20 cellular contexts compared by ENCODE assay signal in the genomic region with DNA sequence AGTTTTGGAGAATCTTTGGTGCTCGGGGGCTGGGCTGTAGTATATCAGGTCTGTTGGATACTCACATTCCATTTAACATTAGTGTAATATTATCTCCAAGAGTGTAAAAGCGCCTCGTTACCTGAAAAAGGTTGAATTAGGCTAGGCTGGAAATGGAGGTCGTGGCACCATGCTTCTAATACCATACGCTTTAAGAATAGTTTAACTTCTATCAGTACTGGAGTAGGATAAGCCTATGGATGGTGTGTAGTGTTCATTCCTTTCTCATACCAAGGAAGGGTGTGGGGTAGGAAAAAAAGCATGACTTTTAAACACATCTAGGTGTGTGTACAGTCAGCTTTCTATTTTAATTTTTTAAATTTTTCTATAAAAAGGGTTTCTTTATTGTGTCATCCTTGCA. TPM values are rescaled to one million over a fixed set of nuclear protein-coding genes. Genes with fewer than 3 reads are reported as not detected.
A peak's percentile ranks its signal among the peaks of the same experiment; 100 is the strongest.
DNase-seq lines count a peak whose midpoint lies in the region; ATAC-seq and TF ChIP-seq lines count a peak whose summit lies in the region.
"Had no signal": no experiment of that assay in that cellular context is flagged by ENCODE, and none has a peak within 500 bp of the region (broad histone marks: within the 10 kb centered on the region; RNA-seq: fewer than 3 reads in every experiment).

No MANE protein-coding gene starts in this region.

- peaks cover 9% of the 10 kb centered on the region for H3K4me1 ChIP-seq in cardiac muscle cell (ENCODE audit: low read depth)
- H3K4me1 ChIP-seq in PC-3 (ENCODE audit: insufficient read depth, low read length), result peaks cover 18% of the 10 kb centered on the region

- no peak overlapping the region for H3K9ac ChIP-seq in PC-3 (ENCODE audit: low read length)

- ATAC-seq in Right ventricle myocardium inferior, result no peak
- ATAC-seq in PC-3, result no peak
- no peak for ATAC-seq in stimulated activated effector memory CD8-positive, alpha-beta T cell treated with anti-CD3 and anti-CD28 coated beads, Interleukin-12 subunit alpha, Interleukin-12 subunit beta, amount 100 ng/mL, for 72 hours
- ATAC-seq in HG03378 (IDR thresholded peaks at IDR 0.05; ENCODE audit: unreplicated experiment), result no peak
- no peak for ATAC-seq in HG02938 (IDR thresholded peaks at IDR 0.05; ENCODE audit: unreplicated experiment)
- ATAC-seq: naive thymus-derived CD8-positive, alpha-beta T cell; upper lobe of right lung had no signal

- H4K20me1 ChIP-seq in PC-3 (ENCODE audit: low read length), result 0 out of 2 replicates have a peak, but pooled peaks cover 7% of the 10 kb centered on the region

- H3K36me3 ChIP-seq in cardiac muscle cell (peaks cover 41% of the 10 kb centered on the region), PC-3 (ENCODE audit: low read depth, low read length) (peaks cover 22% of the 10 kb centered on the region)

- H3K27ac ChIP-seq in cardiac muscle cell, result peak overlapping the region; percentile 35
- no peak overlapping the region for H3K27ac ChIP-seq in PC-3 (ENCODE audit: low read length)
- H3K27ac ChIP-seq: RWPE1, sigmoid colon, upper lobe of right lung had no signal

- H3K9me2 ChIP-seq in PC-3 (replicated peaks; ENCODE audit: low read length), result no peaks in the 10 kb centered on the region

- H3K27me3 ChIP-seq in cardiac muscle cell (no peaks in the 10 kb centered on the region), PC-3 (ENCODE audit: low read length) (no peaks in the 10 kb centered on the region)
- H3K27me3 ChIP-seq: sigmoid colon, upper lobe of right lung had no signal

- BruUV-seq in PC-3 (replicated peaks; lab: Mats Ljungman, UMichigan), result no TSS peak

- TF ChIP-seq CTCF in cardiac muscle cell (IDR thresholded peaks at IDR 0.05; ENCODE audit: low read depth, low read length), result no peak
- TF ChIP-seq CTCF in PC-3 (conservative IDR thresholded peaks at IDR 0.05; ENCODE audit: low read depth, low read length), result no peak
- no peak for TF ChIP-seq CTCF in glutamatergic neuron (IDR thresholded peaks at IDR 0.05; ENCODE audit: partially characterized antibody, unreplicated experiment)

- no peak overlapping the region for H2AFZ ChIP-seq in PC-3 (ENCODE audit: low read length)

- intact Hi-C loops in Right ventricle myocardium inferior (cut with DNase I), result no loop called here
- intact Hi-C loops in PC-3 (cut with micrococcal nuclease), result no loop called here

- POLR2A ChIA-PET in PC-3 (lab: Charles Lee; ENCODE audit: unreplicated experiment), result no interaction called here

- peak overlapping the region; percentile 28 for H3K27ac Mint-ChIP-seq in glutamatergic neuron (ENCODE audit: unreplicated experiment)
- peak overlapping the region; percentile 100 for H3K27ac Mint-ChIP-seq in stimulated activated effector memory CD8-positive, alpha-beta T cell treated with anti-CD3 and anti-CD28 coated beads, Interleukin-12 subunit alpha, Interleukin-12 subunit beta, amount 100 ng/mL, for 72 hours
- H3K27ac Mint-ChIP-seq: activated naive CD4-positive, alpha-beta T cell treated with anti-CD3 and anti-CD28 coated beads for 36 hours; endodermal cell had no signal

- peak overlapping the region; percentile 97 for H3K4me2 ChIP-seq in PC-3 (ENCODE audit: low read length)

- H3K4me3 ChIP-seq in cardiac muscle cell (no peak overlapping the region), PC-3 (ENCODE audit: low read length) (peak overlapping the region; percentile 82; the same call in 1 of the 2 replicates)
- H3K4me3 ChIP-seq: sigmoid colon, upper lobe of right lung had no signal

- H3K27me3 Mint-ChIP-seq in glutamatergic neuron (ENCODE audit: unreplicated experiment), result peaks cover 10% of the 10 kb centered on the region
- H3K27me3 Mint-ChIP-seq: naive thymus-derived CD8-positive, alpha-beta T cell had no signal

- no peaks in the 10 kb centered on the region for H3K9me3 ChIP-seq in cardiac muscle cell (ENCODE audit: low read depth)
- H3K9me3 ChIP-seq in PC-3 (ENCODE audit: low read length), result no peaks in the 10 kb centered on the region
- H3K9me3 ChIP-seq: sigmoid colon, upper lobe of right lung had no signal

- no peak overlapping the region for H3K4me3 Mint-ChIP-seq in glutamatergic neuron (ENCODE audit: unreplicated experiment)
- no peak overlapping the region for H3K4me3 Mint-ChIP-seq in stimulated activated effector memory CD8-positive, alpha-beta T cell treated with anti-CD3 and anti-CD28 coated beads, Interleukin-12 subunit alpha, Interleukin-12 subunit beta, amount 100 ng/mL, for 72 hours

- no peaks in the 10 kb centered on the region for H3F3A ChIP-seq in PC-3 (ENCODE audit: low read length, unreplicated experiment)

- no peaks in the 10 kb centered on the region for H3K36me3 Mint-ChIP-seq in glutamatergic neuron (ENCODE audit: unreplicated experiment)
- H3K36me3 Mint-ChIP-seq in stimulated activated effector memory CD8-positive, alpha-beta T cell treated with anti-CD3 and anti-CD28 coated beads, Interleukin-12 subunit alpha, Interleukin-12 subunit beta, amount 100 ng/mL, for 72 hours, result peaks cover 89% of the 10 kb centered on the region

- CTCF ChIA-PET in PC-3 (lab: Charles Lee), result no interaction called here

- H3K9me3 Mint-ChIP-seq in glutamatergic neuron (ENCODE audit: unreplicated experiment), result peaks cover 11% of the 10 kb centered on the region
- no peaks in the 10 kb centered on the region for H3K9me3 Mint-ChIP-seq in stimulated activated effector memory CD8-positive, alpha-beta T cell treated with anti-CD3 and anti-CD28 coated beads, Interleukin-12 subunit alpha, Interleukin-12 subunit beta, amount 100 ng/mL, for 72 hours
- H3K9me3 Mint-ChIP-seq: activated naive CD4-positive, alpha-beta T cell treated with anti-CD3 and anti-CD28 coated beads for 36 hours; endodermal cell; naive thymus-derived CD8-positive, alpha-beta T cell had no signal

- peaks cover 6% of the 10 kb centered on the region for H3K4me1 Mint-ChIP-seq in glutamatergic neuron (ENCODE audit: low read depth, unreplicated experiment)
- H3K4me1 Mint-ChIP-seq in stimulated activated effector memory CD8-positive, alpha-beta T cell treated with anti-CD3 and anti-CD28 coated beads, Interleukin-12 subunit alpha, Interleukin-12 subunit beta, amount 100 ng/mL, for 72 hours, result peaks cover 27% of the 10 kb centered on the region

- DNase-seq in cardiac muscle cell (ENCODE audit: low read depth in 1 of 2, low spot score in 1 of 2) (no peak), Right ventricle myocardium inferior (ENCODE audit: missing footprints) (no peak), PC-3 (no peak), glutamatergic neuron (no peak), DMS79 treated with DMSO at 0.1 percent for 48 hours (lab: John Stamatoyannopoulos, UW) (no peak)
- no peak for DNase-seq in stimulated activated effector memory CD8-positive, alpha-beta T cell treated with anti-CD3 and anti-CD28 coated beads, Interleukin-12 subunit alpha, Interleukin-12 subunit beta, amount 100 ng/mL, for 72 hours (ENCODE audit: low spot score in 2 of 2)
- DNase-seq: activated CD4-positive, alpha-beta T cell treated with anti-CD3 and anti-CD28 coated beads, Interleukin-2, amount 50 U/mL, for 4 hours; activated naive CD4-positive, alpha-beta T cell treated with anti-CD3 and anti-CD28 coated beads for 36 hours; AML-193; DMS153; endodermal cell; foreskin fibroblast; naive thymus-derived CD8-positive, alpha-beta T cell; NCI-H774; sigmoid colon; T1000; upper lobe of right lung had no signal

- H3K79me2 ChIP-seq in PC-3 (ENCODE audit: low read length), result peaks cover 37% of the 10 kb centered on the region

RNA-seq across cellular contexts. Expression of gene SRCAP, which starts 2.0 kb away (rescaled TPM):
- total RNA-seq in cardiac muscle cell (14.8 and 20.9 TPM in 2 replicates), Right ventricle myocardium inferior (39.7 TPM), PC-3 (2014; rRNA removed) (19.0 and 29.6 TPM in 2 replicates), glutamatergic neuron (ENCODE audit: unreplicated experiment) (60.1 TPM)
- polyA plus RNA-seq in cardiac muscle cell, result 38.0 and 42.9 TPM in 2 replicates

RNA-seq across cellular contexts. Expression of gene FBRS, which starts 42.7 kb away (rescaled TPM):
- total RNA-seq in cardiac muscle cell (47.0 and 55.4 TPM in 2 replicates), Right ventricle myocardium inferior (31.0 TPM), PC-3 (2014; rRNA removed) (22.2 and 35.0 TPM in 2 replicates), glutamatergic neuron (ENCODE audit: unreplicated experiment) (66.7 TPM)
- polyA plus RNA-seq in cardiac muscle cell, result 21.2 and 25.8 TPM in 2 replicates

RNA-seq across cellular contexts. Expression of gene PHKG2, which starts 47.3 kb away (rescaled TPM):
- total RNA-seq in cardiac muscle cell (29.7 and 35.1 TPM in 2 replicates), Right ventricle myocardium inferior (12.6 TPM), PC-3 (2014; rRNA removed) (28.6 and 30.9 TPM in 2 replicates), glutamatergic neuron (ENCODE audit: unreplicated experiment) (32.6 TPM)
- 52.1 and 57.0 TPM in 2 replicates for polyA plus RNA-seq in cardiac muscle cell

RNA-seq across cellular contexts. Expression of gene PRR14, which starts 50.2 kb away (rescaled TPM):
- 30.8 and 33.7 TPM in 2 replicates for total RNA-seq in cardiac muscle cell
- 25.0 and 28.5 TPM in 2 replicates for polyA plus RNA-seq in cardiac muscle cell
- 18.2 TPM for total RNA-seq in Right ventricle myocardium inferior
- 9.6 and 14.5 TPM in 2 replicates for total RNA-seq in PC-3 (2014; rRNA removed)
- total RNA-seq in glutamatergic neuron (ENCODE audit: unreplicated experiment), result 79.6 TPM
